In the genomic region with DNA sequence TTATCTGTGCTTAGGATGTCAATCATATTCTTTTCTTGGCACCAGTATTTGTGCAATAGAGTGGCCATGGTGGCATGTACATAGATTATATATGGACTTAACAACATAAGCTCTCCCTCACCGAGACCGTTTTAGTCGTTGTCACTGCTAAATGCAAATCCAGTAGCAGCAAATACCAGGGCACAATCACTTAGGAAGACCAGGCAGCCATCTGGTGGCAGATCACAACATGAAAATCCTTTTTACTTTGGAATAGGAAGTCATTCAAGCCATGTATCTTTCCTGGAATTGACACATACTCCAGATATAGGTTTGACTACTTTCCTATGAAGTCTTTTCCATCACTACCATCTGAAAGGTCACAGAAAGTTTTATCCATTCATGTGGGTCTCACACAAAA, we compare ENCODE assay signal across 17 cellular contexts. TPM values are rescaled to one million over a fixed set of nuclear protein-coding genes. Genes with fewer than 3 reads are reported as not detected.
DNase-seq lines count a peak whose midpoint lies in the region; ATAC-seq and TF ChIP-seq lines count a peak whose summit lies in the region.
"Had no signal": no experiment of that assay in that cellular context is flagged by ENCODE, and none has a peak within 500 bp of the region (broad histone marks: within the 10 kb centered on the region; RNA-seq: fewer than 3 reads in every experiment).

No MANE protein-coding gene starts in this region.

- no peak for TF ChIP-seq POLR2A in erythroblast (IDR thresholded peaks at IDR 0.05; ENCODE audit: low read length)

- no peak overlapping the region for H3K27ac ChIP-seq in GM23338 (ENCODE audit: low read depth)
- no peak overlapping the region for H3K27ac ChIP-seq in neuronal stem cell (replicated peaks; ENCODE audit: low read length)

- no peak overlapping the region for H3K9ac ChIP-seq in neuronal stem cell (ENCODE audit: low read depth, low read length, poor library complexity)

- no peaks in the 10 kb centered on the region for H3K27me3 Mint-ChIP-seq in GM23338 (ENCODE audit: insufficient read depth, low read depth, poor library complexity)
- H3K27me3 Mint-ChIP-seq: activated CD8-positive, alpha-beta memory T cell treated with anti-CD3 and anti-CD28 coated beads, Interleukin-2, amount 10 ng/mL, durations not matched to agents 7 days and 5 days had no signal

- no peak for DNase-seq in AG10803 (ENCODE audit: low read depth)
- DNase-seq in GM23338 (ENCODE audit: low spot score), result peak; percentile 33
- peak; percentile 8 for DNase-seq in RPMI7951 (ENCODE audit: low read depth)
- peak; percentile 23 for DNase-seq in iPS-NIHi7 (ENCODE audit: extremely low spot score)
- DNase-seq in neuronal stem cell (ENCODE audit: low spot score), result no peak
- no peak for DNase-seq in erythroblast (lab: John Stamatoyannopoulos, UW)
- DNase-seq: activated CD8-positive, alpha-beta memory T cell treated with anti-CD3 and anti-CD28 coated beads, Interleukin-2, amount 10 ng/mL, durations not matched to agents 7 days and 5 days; activated naive CD4-positive, alpha-beta T cell; C1 segment of cervical spinal cord; H7; head of caudate nucleus; SHP77; stimulated activated naive CD4-positive, alpha-beta T cell treated with Interleukin-2 at 50 U/mL for 16 hours had no signal

- no peak overlapping the region for H4K91ac ChIP-seq in neuronal stem cell (ENCODE audit: low read depth, low read length, poor library complexity)

- no peaks in the 10 kb centered on the region for H4K20me1 ChIP-seq in GM23338 (replicated peaks; ENCODE audit: insufficient read depth)

- no peaks in the 10 kb centered on the region for H3K9me3 Mint-ChIP-seq in GM23338
- H3K9me3 Mint-ChIP-seq: nephron had no signal

- no peak overlapping the region for H2AK5ac ChIP-seq in neuronal stem cell (ENCODE audit: low read depth, low read length)

- H3K4me2 ChIP-seq in GM23338 (no peak overlapping the region), neuronal stem cell (ENCODE audit: insufficient read depth, low read length, poor library complexity, severe bottlenecking) (no peak overlapping the region)

- TF ChIP-seq CTCF in AG10803 (conservative IDR thresholded peaks at IDR 0.05; ENCODE audit: low read length) (peak; percentile 34; the same call in 1 of the 2 replicates), GM23338 (conservative IDR thresholded peaks at IDR 0.05; ENCODE audit: low read depth in 2 of 2) (peak; percentile 35 to 68; a peak in 3 of 4 replicates)

- no peaks in the 10 kb centered on the region for H3K36me3 Mint-ChIP-seq in GM23338 (ENCODE audit: low read depth)
- H3K36me3 Mint-ChIP-seq: activated CD8-positive, alpha-beta memory T cell treated with anti-CD3 and anti-CD28 coated beads, Interleukin-2, amount 10 ng/mL, durations not matched to agents 7 days and 5 days had no signal

- ATAC-seq in GM23338, result no peak
- ATAC-seq in HG03135 (IDR thresholded peaks at IDR 0.05; ENCODE audit: unreplicated experiment), result no peak
- ATAC-seq in GM19455 (IDR thresholded peaks at IDR 0.05; ENCODE audit: unreplicated experiment), result no peak
- ATAC-seq: activated CD8-positive, alpha-beta memory T cell treated with anti-CD3 and anti-CD28 coated beads, Interleukin-2, amount 10 ng/mL, durations not matched to agents 7 days and 5 days had no signal

- H3K4ac ChIP-seq in neuronal stem cell (ENCODE audit: low read length), result no peak overlapping the region

- no peaks in the 10 kb centered on the region for H3F3A ChIP-seq in GM23338 (replicated peaks; ENCODE audit: low read depth)

- H2BK15ac ChIP-seq in neuronal stem cell (ENCODE audit: low read length), result no peak overlapping the region

- H2AFZ ChIP-seq in GM23338, result no peak overlapping the region
- H2AFZ ChIP-seq in neuronal stem cell (ENCODE audit: low read length), result no peak overlapping the region

- no peaks in the 10 kb centered on the region for H3K79me1 ChIP-seq in neuronal stem cell (ENCODE audit: low read depth, low read length)

- no peaks in the 10 kb centered on the region for H3K9me2 ChIP-seq in GM23338 (ENCODE audit: insufficient read depth)

- no peaks in the 10 kb centered on the region for H3K79me2 ChIP-seq in GM23338 (replicated peaks; ENCODE audit: insufficient read depth)

- no peaks in the 10 kb centered on the region for H3K27me3 ChIP-seq in GM23338 (ENCODE audit: insufficient read depth)
- H3K27me3 ChIP-seq in neuronal stem cell (ENCODE audit: control insufficient read depth in 3 of 3, insufficient read depth in 3 of 3, low read depth in 1 of 3, low read length in 3 of 3), result no peaks in the 10 kb centered on the region

- no CpG with 5 or more reads among the region's 3 CpGs for WGBS in neuronal stem cell (ENCODE audit: extremely low coverage in 2 of 2, insufficient read length in 2 of 2, insufficient replicate concordance in 1 of 2), 2 donors

- H3K36me3 ChIP-seq in GM23338 (ENCODE audit: insufficient read depth) (no peaks in the 10 kb centered on the region), neuronal stem cell (replicated peaks in 1 of 2; ENCODE audit: control insufficient read depth in 2 of 2, insufficient read depth in 2 of 2, low read length in 2 of 2) (no peaks in the 10 kb centered on the region)

- no peak overlapping the region for H3K4me3 Mint-ChIP-seq in GM23338
- H3K4me3 Mint-ChIP-seq: activated CD8-positive, alpha-beta memory T cell treated with anti-CD3 and anti-CD28 coated beads, Interleukin-2, amount 10 ng/mL, durations not matched to agents 7 days and 5 days; nephron had no signal

- no peak overlapping the region for H3K14ac ChIP-seq in neuronal stem cell (ENCODE audit: low read length)

- H3K4me1 Mint-ChIP-seq in GM23338, result no peaks in the 10 kb centered on the region
- H3K4me1 Mint-ChIP-seq: activated CD8-positive, alpha-beta memory T cell treated with anti-CD3 and anti-CD28 coated beads, Interleukin-2, amount 10 ng/mL, durations not matched to agents 7 days and 5 days; nephron had no signal

- no peak overlapping the region for H3K23ac ChIP-seq in neuronal stem cell (ENCODE audit: low read depth, low read length, poor library complexity)

- no peak overlapping the region for H3K27ac Mint-ChIP-seq in GM23338
- H3K27ac Mint-ChIP-seq: activated CD8-positive, alpha-beta memory T cell treated with anti-CD3 and anti-CD28 coated beads, Interleukin-2, amount 10 ng/mL, durations not matched to agents 7 days and 5 days; nephron had no signal

- H3K18ac ChIP-seq in neuronal stem cell (ENCODE audit: low read length), result no peak overlapping the region

- H2BK120ac ChIP-seq in neuronal stem cell (ENCODE audit: low read depth, low read length), result no peak overlapping the region

- H3K9me3 ChIP-seq in neuronal stem cell (replicated peaks in 1 of 2; ENCODE audit: control insufficient read depth in 2 of 2, insufficient read depth in 1 of 2, low read depth in 1 of 2, low read length in 2 of 2), result no peaks in the 10 kb centered on the region

- H2BK5ac ChIP-seq in neuronal stem cell (ENCODE audit: low read length), result no peak overlapping the region

- no peak overlapping the region for H4K8ac ChIP-seq in neuronal stem cell (ENCODE audit: low read depth, low read length)

- H2BK12ac ChIP-seq in neuronal stem cell (ENCODE audit: low read length), result no peak overlapping the region

- H3K4me3 ChIP-seq in AG10803 (ENCODE audit: low read length) (no peak overlapping the region), GM23338 (no peak overlapping the region), neuronal stem cell (ENCODE audit: low read length in 2 of 2) (no peak overlapping the region)

- no peaks in the 10 kb centered on the region for H3K4me1 ChIP-seq in GM23338 (ENCODE audit: insufficient read depth)
- H3K4me1 ChIP-seq in neuronal stem cell (ENCODE audit: control insufficient read depth in 2 of 2, insufficient read depth in 1 of 2, low read depth in 1 of 2, low read length in 2 of 2), result no peaks in the 10 kb centered on the region

TF ChIP-seq in GM23338, 12 proteins besides CTCF, POLR2A, EP300 and RAD21 (continues in another document):
- TF ChIP-seq, protein P1, sequence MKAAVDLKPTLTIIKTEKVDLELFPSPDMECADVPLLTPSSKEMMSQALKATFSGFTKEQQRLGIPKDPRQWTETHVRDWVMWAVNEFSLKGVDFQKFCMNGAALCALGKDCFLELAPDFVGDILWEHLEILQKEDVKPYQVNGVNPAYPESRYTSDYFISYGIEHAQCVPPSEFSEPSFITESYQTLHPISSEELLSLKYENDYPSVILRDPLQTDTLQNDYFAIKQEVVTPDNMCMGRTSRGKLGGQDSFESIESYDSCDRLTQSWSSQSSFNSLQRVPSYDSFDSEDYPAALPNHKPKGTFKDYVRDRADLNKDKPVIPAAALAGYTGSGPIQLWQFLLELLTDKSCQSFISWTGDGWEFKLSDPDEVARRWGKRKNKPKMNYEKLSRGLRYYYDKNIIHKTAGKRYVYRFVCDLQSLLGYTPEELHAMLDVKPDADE (IDR thresholded peaks at IDR 0.05), result no peak
- TF ChIP-seq CREB1 (CRISPR knock-in tag; IDR thresholded peaks at IDR 0.05; ENCODE audit: low read depth), result no peak
- TF ChIP-seq POLR2AphosphoS5 (IDR thresholded peaks at IDR 0.05; ENCODE audit: low read depth), result no peak
- TF ChIP-seq JUNB (IDR thresholded peaks at IDR 0.05; ENCODE audit: unreplicated experiment), result no peak

RNA-seq across cellular contexts. Expression of a gene that starts 53.2 kb away (rescaled TPM):
- 0.07 TPM in 1 of 2 replicates, not detected in the other for total RNA-seq in GM23338 (2014; rRNA removed; shearing (Covaris generic))
- 0.21 TPM in 1 of 2 replicates, not detected in the other for polyA plus RNA-seq in GM23338 (2016; fragmentation: Nextera tagmentation; extraction: Ambion mirVana)
- not detected in 2 replicates for total RNA-seq in RPMI7951 (2014; rRNA removed; shearing (Covaris generic))
- not detected for polyA plus RNA-seq in neuronal stem cell (2013, experiment 1 of 2)
- not detected for polyA plus RNA-seq in neuronal stem cell (2013, experiment 2 of 2)
- total RNA-seq: activated CD8-positive, alpha-beta memory T cell treated with anti-CD3 and anti-CD28 coated beads, Interleukin-2, amount 10 ng/mL, durations not matched to agents 7 days and 5 days; H7; M059J had no signal

Comparison
In these comparisons a context has a peak if more than half of its experiments do, and no peak if none do; other contexts are left out.
1. DNase-seq: peak in GM23338 (single experiment), RPMI7951 (single experiment) and iPS-NIHi7 (single experiment); none in AG10803 (single experiment), neuronal stem cell (single experiment) and erythroblast (0 of 2).